In the genomic region with DNA sequence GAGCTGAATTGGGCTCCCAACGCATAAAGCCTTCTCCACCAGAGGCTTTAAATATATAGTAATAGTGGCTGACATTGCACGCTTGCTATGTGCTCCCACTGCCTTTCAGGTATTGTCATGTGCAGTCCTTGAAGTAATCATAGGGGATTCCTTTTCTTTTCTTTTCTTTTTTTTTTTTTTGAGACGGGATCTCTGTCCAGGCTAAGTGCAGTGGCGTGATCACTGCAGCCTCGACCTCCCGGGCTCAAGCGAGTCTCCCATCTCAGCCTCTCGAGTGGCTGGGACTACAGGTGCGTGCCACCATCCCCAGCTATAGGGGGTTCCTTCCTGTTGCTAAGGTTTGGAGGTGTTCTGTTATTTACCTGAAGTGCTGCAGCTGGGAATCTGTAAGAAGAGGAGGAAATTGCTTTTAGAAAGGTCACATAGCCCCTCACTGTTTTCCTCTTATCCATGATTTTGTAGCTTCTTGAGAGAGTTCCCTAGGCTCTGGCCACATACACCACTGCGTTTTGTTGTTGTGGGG, we compare ENCODE assay signal across 8 cellular contexts. TPM values are rescaled to one million over a fixed set of nuclear protein-coding genes. Genes with fewer than 3 reads are reported as not detected.
DNase-seq lines count a peak whose midpoint lies in the region; ATAC-seq and TF ChIP-seq lines count a peak whose summit lies in the region.

No MANE protein-coding gene starts in this region.

- H3K27me3 ChIP-seq in Karpas-422 (ENCODE audit: low read length), result no peaks in the 10 kb centered on the region
- H3K27me3 ChIP-seq in naive thymus-derived CD4-positive, alpha-beta T cell (ENCODE audit: control insufficient read depth in 2 of 2, insufficient read depth in 2 of 2, low read length in 2 of 2), result no peaks in the 10 kb centered on the region

- peak overlapping the region; percentile 95 for H3K27ac Mint-ChIP-seq in dendritic cell treated with granulocyte-macrophage colony-stimulating factor and Interleukin-4, amounts not matched to agents 40 ng/mL and 50 ng/mL, for 4 days
- peak overlapping the region; percentile 89 to 100 (median 99) for H3K27ac Mint-ChIP-seq in naive thymus-derived CD4-positive, alpha-beta T cell

- peaks cover 18% of the 10 kb centered on the region for H4K20me1 ChIP-seq in Karpas-422 (ENCODE audit: insufficient read depth, low read depth, low read length)

- peaks cover 43% of the 10 kb centered on the region for H3K4me1 Mint-ChIP-seq in dendritic cell treated with granulocyte-macrophage colony-stimulating factor and Interleukin-4, amounts not matched to agents 40 ng/mL and 50 ng/mL, for 4 days (ENCODE audit: low read depth)
- peaks cover 17 to 29% (median 24%) of the 10 kb centered on the region in 7 donors for H3K4me1 Mint-ChIP-seq in naive thymus-derived CD4-positive, alpha-beta T cell

- no peak overlapping the region for H2AFZ ChIP-seq in Karpas-422 (ENCODE audit: low read length)

- POLR2A ChIA-PET in AG04449 (lab: Yijun Ruan, JAX), result interaction anchor here (0.9 to 1.8 kb wide), 7 partner anchors 8 to 213 kb away, joined by 3 to 22 read pairs (median 6); a partner anchor contains a TSS
- POLR2A ChIA-PET in naive thymus-derived CD4-positive, alpha-beta T cell (lab: Charles Lee), result interaction anchor here (0.5 to 3.4 kb wide), 22 partner anchors 8 to 1199 kb away, joined by 3 to 68 read pairs (median 9); a partner anchor contains a TSS

- peaks cover 74% of the 10 kb centered on the region for H3K36me3 Mint-ChIP-seq in dendritic cell treated with granulocyte-macrophage colony-stimulating factor and Interleukin-4, amounts not matched to agents 40 ng/mL and 50 ng/mL, for 4 days (ENCODE audit: low read depth)
- peaks cover 0 to 22% (median 17%) of the 10 kb centered on the region in 5 donors for H3K36me3 Mint-ChIP-seq in naive thymus-derived CD4-positive, alpha-beta T cell

- peaks cover 24% of the 10 kb centered on the region for H3K36me3 ChIP-seq in Karpas-422 (ENCODE audit: insufficient read depth, low read length)
- peaks cover 8 to 38% (median 10%) of the 10 kb centered on the region in 3 experiments for H3K36me3 ChIP-seq in naive thymus-derived CD4-positive, alpha-beta T cell (ENCODE audit: control insufficient read depth in 2 of 3, insufficient read depth in 3 of 3, low read length in 3 of 3)

- peak overlapping the region; percentile 95 for H3K4me3 Mint-ChIP-seq in dendritic cell treated with granulocyte-macrophage colony-stimulating factor and Interleukin-4, amounts not matched to agents 40 ng/mL and 50 ng/mL, for 4 days
- H3K4me3 Mint-ChIP-seq in naive thymus-derived CD4-positive, alpha-beta T cell, result peak overlapping the region; percentile 74 to 98 (median 95)

- H3K9me3 Mint-ChIP-seq in dendritic cell treated with granulocyte-macrophage colony-stimulating factor and Interleukin-4, amounts not matched to agents 40 ng/mL and 50 ng/mL, for 4 days, result no peaks in the 10 kb centered on the region
- no peaks in the 10 kb centered on the region for H3K9me3 Mint-ChIP-seq in naive thymus-derived CD4-positive, alpha-beta T cell

- peaks cover 22% of the 10 kb centered on the region for H3K4me1 ChIP-seq in Karpas-422 (ENCODE audit: low read length)
- H3K4me1 ChIP-seq in naive thymus-derived CD4-positive, alpha-beta T cell (ENCODE audit: control insufficient read depth in 2 of 2, insufficient read depth in 2 of 2, low read length in 2 of 2), result peaks cover 15 to 18% of the 10 kb centered on the region in 2 donors

- H3K4me3 ChIP-seq in AG04449 (ENCODE audit: low read depth, low read length) (peak overlapping the region; percentile 93), Karpas-422 (ENCODE audit: low read length) (peak overlapping the region; percentile 98)
- peak overlapping the region; percentile 91 for H3K4me3 ChIP-seq in naive thymus-derived CD4-positive, alpha-beta T cell (ENCODE audit: low read length)

- peaks cover 19% of the 10 kb centered on the region for H3K79me2 ChIP-seq in Karpas-422 (ENCODE audit: low read length)

- intact Hi-C loops in dendritic cell treated with granulocyte-macrophage colony-stimulating factor and Interleukin-4, amounts not matched to agents 40 ng/mL and 50 ng/mL, for 4 days (cut with micrococcal nuclease), result loop anchor here (10.0 kb wide), 1 partner anchor 154 kb away; a partner anchor contains a TSS
- intact Hi-C loops in naive thymus-derived CD4-positive, alpha-beta T cell (cut with micrococcal nuclease), result loop anchor here (2.0 to 5.0 kb wide), 5 partner anchors 166 to 483 kb away; a partner anchor contains a TSS

- DNase-seq in AG04449 (ENCODE audit: low read depth, low spot score) (no peak), Karpas-422 (no peak), Ammon's horn (ENCODE audit: low spot score) (no peak), mesenteric fat pad (ENCODE audit: low spot score) (no peak)
- no peak for DNase-seq in naive thymus-derived CD4-positive, alpha-beta T cell
- DNase-seq in activated CD8-positive, alpha-beta memory T cell treated with anti-CD3 and anti-CD28 coated beads, Interleukin-2, amount 50 U/mL, for 48 hours, result no peak

- no peaks in the 10 kb centered on the region for H3K9me2 ChIP-seq in Karpas-422 (replicated peaks; ENCODE audit: insufficient read depth, low read length)

- TF ChIP-seq CTCF in AG04449 (IDR thresholded peaks at IDR 0.05; ENCODE audit: insufficient read depth, low read length, missing control alignments), result no peak

- peak overlapping the region; percentile 99 for H3K9ac ChIP-seq in Karpas-422 (ENCODE audit: low read length)

- peak overlapping the region; percentile 87 for H3K27ac ChIP-seq in Karpas-422 (ENCODE audit: low read length)
- H3K27ac ChIP-seq in naive thymus-derived CD4-positive, alpha-beta T cell (ENCODE audit: low read depth, low read length), result peak overlapping the region; percentile 97

- H3K27me3 Mint-ChIP-seq in dendritic cell treated with granulocyte-macrophage colony-stimulating factor and Interleukin-4, amounts not matched to agents 40 ng/mL and 50 ng/mL, for 4 days, result no peaks in the 10 kb centered on the region
- H3K27me3 Mint-ChIP-seq in naive thymus-derived CD4-positive, alpha-beta T cell, result no peaks in the 10 kb centered on the region

- no peaks in the 10 kb centered on the region for H3K9me3 ChIP-seq in Karpas-422 (ENCODE audit: low read length)
- H3K9me3 ChIP-seq in naive thymus-derived CD4-positive, alpha-beta T cell (ENCODE audit: control insufficient read depth in 2 of 3, low read length in 3 of 3), result no peaks in the 10 kb centered on the region

- H3K4me2 ChIP-seq in Karpas-422 (ENCODE audit: low read depth, low read length, poor library complexity, severe bottlenecking), result peak overlapping the region; percentile 90

- ATAC-seq in naive thymus-derived CD4-positive, alpha-beta T cell, result no peak
- ATAC-seq in GM18861 (IDR thresholded peaks at IDR 0.05; ENCODE audit: unreplicated experiment), result no peak

- CTCF ChIA-PET in AG04449 (lab: Yijun Ruan, JAX), result interaction anchor here (0.9 to 3.0 kb wide), 12 partner anchors 8 to 421 kb away, joined by 3 to 35 read pairs (median 6); a partner anchor contains a TSS
- CTCF ChIA-PET in naive thymus-derived CD4-positive, alpha-beta T cell (lab: Charles Lee), result interaction anchor here (0.9 to 2.4 kb wide), 5 partner anchors 12 to 485 kb away, joined by 3 to 10 read pairs (median 6); a partner anchor contains a TSS

RNA-seq across cellular contexts. Expression of a gene that starts 0.8 kb away (rescaled TPM):
- 1,746 and 2,567 TPM in 2 replicates for total RNA-seq in Karpas-422 (2014; rRNA removed; shearing (Covaris generic); ENCODE audit: low replicate concordance)
- 1,000 to 10,000 TPM in 4 of 5 experiments, 100 to 1,000 TPM in 1; 951 to 1,861 (median 1,662) TPM for total RNA-seq in naive thymus-derived CD4-positive, alpha-beta T cell
- polyA plus RNA-seq in naive thymus-derived CD4-positive, alpha-beta T cell, result 1,000 to 10,000 TPM; 2,130 to 2,713 TPM
- 838 TPM for total RNA-seq in mesenteric fat pad

RNA-seq across cellular contexts. Expression of a gene that starts 7.5 kb away (rescaled TPM):
- 19.1 and 27.2 TPM in 2 replicates for total RNA-seq in Karpas-422 (2014; rRNA removed; shearing (Covaris generic); ENCODE audit: low replicate concordance)
- 100 to 1,000 TPM in 1 of 5 experiments, 10 to 100 TPM in 4; 23.5 to 145 (median 32.1) TPM for total RNA-seq in naive thymus-derived CD4-positive, alpha-beta T cell
- polyA plus RNA-seq in naive thymus-derived CD4-positive, alpha-beta T cell, result 10 to 100 TPM; 49.8 to 50.6 TPM
- 33.5 TPM for total RNA-seq in mesenteric fat pad

RNA-seq across cellular contexts. Expression of a gene that starts 18.7 kb away (rescaled TPM):
- total RNA-seq in Karpas-422 (2014; rRNA removed; shearing (Covaris generic); ENCODE audit: low replicate concordance), result 9.2 and 16.6 TPM in 2 replicates
- total RNA-seq in naive thymus-derived CD4-positive, alpha-beta T cell, result 10 to 100 TPM; 12.2 to 21.4 (median 19.4) TPM
- polyA plus RNA-seq in naive thymus-derived CD4-positive, alpha-beta T cell, result 10 to 100 TPM; 13.2 to 17.0 TPM
- 10.6 TPM for total RNA-seq in mesenteric fat pad

RNA-seq across cellular contexts. Expression of a gene that starts 19.2 kb away (rescaled TPM):
- total RNA-seq in Karpas-422 (2014; rRNA removed; shearing (Covaris generic); ENCODE audit: low replicate concordance), result 0.11 and 0.45 TPM in 2 replicates
- total RNA-seq in naive thymus-derived CD4-positive, alpha-beta T cell, result under 1 TPM in 2 of 5 experiments, not detected in 3; 0.69 to 0.94 TPM
- not detected for polyA plus RNA-seq in naive thymus-derived CD4-positive, alpha-beta T cell
- not detected for total RNA-seq in mesenteric fat pad

RNA-seq across cellular contexts. Expression of a gene that starts 23.1 kb away (rescaled TPM):
- 45.7 and 55.1 TPM in 2 replicates for total RNA-seq in Karpas-422 (2014; rRNA removed; shearing (Covaris generic); ENCODE audit: low replicate concordance)
- 10 to 100 TPM; 12.8 to 50.9 (median 34.9) TPM for total RNA-seq in naive thymus-derived CD4-positive, alpha-beta T cell
- polyA plus RNA-seq in naive thymus-derived CD4-positive, alpha-beta T cell, result 10 to 100 TPM; 34.9 to 52.3 TPM
- 315 TPM for total RNA-seq in mesenteric fat pad
